In genomic region chr9:89623925-89624420, GRCh38 we compare ENCODE assay signal across 1 cellular context.
TF ChIP-seq lines count a peak whose summit lies in the region.

No MANE protein-coding gene starts in this region.

TF ChIP-seq in GM23338, 12 proteins besides CTCF, POLR2A, EP300 and RAD21 (continued from another document):
- no peak for TF ChIP-seq ZNF462 (CRISPR knock-in tag; IDR thresholded peaks at IDR 0.05)
- TF ChIP-seq EZH2phosphoT487 (IDR thresholded peaks at IDR 0.05; ENCODE audit: unreplicated experiment) = no peak
- no peak for TF ChIP-seq POLR2AphosphoS5 (IDR thresholded peaks at IDR 0.05; ENCODE audit: low read depth)
- TF ChIP-seq CREB1 (CRISPR knock-in tag; IDR thresholded peaks at IDR 0.05; ENCODE audit: low read depth) = no peak
- TF ChIP-seq ETS1 (IDR thresholded peaks at IDR 0.05) = no peak
- TF ChIP-seq NANOG (IDR thresholded peaks at IDR 0.05; ENCODE audit: borderline replicate concordance) = no peak
- TF ChIP-seq EZH2 (IDR thresholded peaks at IDR 0.05; ENCODE audit: low read depth, unreplicated experiment) = no peak
